12 cellular contexts compared by ENCODE assay signal in the genomic region with DNA sequence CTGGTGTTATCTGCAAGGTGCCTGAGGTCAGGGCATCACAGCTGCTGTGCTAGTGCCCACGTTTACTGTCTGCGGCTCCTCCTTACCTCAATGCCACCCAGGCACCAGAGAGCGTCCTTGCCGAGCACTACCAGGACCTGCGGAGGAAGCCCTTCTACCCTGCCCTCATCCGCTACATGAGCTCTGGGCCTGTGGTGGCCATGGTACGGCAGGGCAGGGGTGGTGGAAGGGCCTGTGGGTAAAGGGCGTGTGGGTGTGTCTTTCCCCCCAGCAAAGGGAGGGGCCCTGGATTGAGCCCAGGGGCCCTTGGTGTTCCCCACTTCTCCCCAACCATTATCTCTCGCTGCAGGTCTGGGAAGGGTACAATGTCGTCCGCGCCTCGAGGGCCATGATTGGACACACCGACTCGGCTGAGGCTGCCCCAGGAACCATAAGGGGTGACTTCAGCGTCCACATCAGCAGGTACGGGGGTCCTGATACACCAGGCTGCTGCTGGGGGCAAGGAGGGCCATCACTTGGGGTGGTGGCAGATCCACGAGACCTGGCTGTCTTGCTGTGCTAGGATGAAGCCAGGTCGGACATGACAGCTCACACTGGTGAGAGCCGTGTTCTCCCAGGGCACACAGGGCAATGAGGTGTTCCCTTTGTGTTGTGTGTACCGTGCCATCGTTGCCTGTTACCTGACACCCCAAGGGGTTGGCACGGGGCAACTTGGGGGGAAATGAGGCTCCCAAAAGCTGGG. TPM values are rescaled to one million over a fixed set of nuclear protein-coding genes. Genes with fewer than 3 reads are reported as not detected.
DNase-seq lines count a peak whose midpoint lies in the region; ATAC-seq and TF ChIP-seq lines count a peak whose summit lies in the region.
"Had no signal": no experiment of that assay in that cellular context is flagged by ENCODE, and none has a peak within 500 bp of the region (broad histone marks: within the 10 kb centered on the region; RNA-seq: fewer than 3 reads in every experiment).

No MANE protein-coding gene starts in this region.

- H3K9me3 ChIP-seq in spleen: no peaks in the 10 kb centered on the region
- H3K9me3 ChIP-seq: prostate gland had no signal

- intact Hi-C loops in spleen (cut with DNase I; ENCODE audit: low total_unique reads) (no loop called here), lower leg skin (cut with DNase I; ENCODE audit: low total_unique reads) (no loop called here)

- no peaks in the 10 kb centered on the region for H3K27me3 ChIP-seq in spleen (replicated peaks in 1 of 7)

- POLR2A ChIA-PET in RWPE1 (lab: Yijun Ruan, JAX; ENCODE audit: low non-redundant PET): no interaction called here

- peaks cover 18% of the 10 kb centered on the region for H3K27me3 Mint-ChIP-seq in activated naive CD4-positive, alpha-beta T cell treated with anti-CD3 and anti-CD28 coated beads, Interleukin-2, amount 10 ng/mL, durations not matched to agents 7 days and 5 days
- H3K27me3 Mint-ChIP-seq in effector memory CD8-positive, alpha-beta T cell: no peaks in the 10 kb centered on the region

- DNase-seq in activated naive CD4-positive, alpha-beta T cell treated with anti-CD3 and anti-CD28 coated beads, Interleukin-2, amount 10 ng/mL, durations not matched to agents 7 days and 5 days: no peak
- no peak for DNase-seq in activated naive CD4-positive, alpha-beta T cell (lab: John Stamatoyannopoulos, UW)
- no peak for DNase-seq in RWPE1 (ENCODE audit: low spot score)
- DNase-seq in effector memory CD8-positive, alpha-beta T cell: no peak
- DNase-seq in spleen: no peak
- DNase-seq in lower leg skin (ENCODE audit: low spot score in 2 of 2): no peak
- no peak for DNase-seq in NCI-H1105 (lab: John Stamatoyannopoulos, UW)
- DNase-seq in D341Med (ENCODE audit: low spot score): no peak
- DNase-seq: EL, NCI-H1092 treated with DMSO at 0.1 percent for 48 hours, NCI-H446 had no signal

- peaks cover 6 to 65% (median 41%) of the 10 kb centered on the region in 6 donors for H3K4me1 ChIP-seq in spleen

- no peak for TF ChIP-seq POLR2A in spleen (IDR thresholded peaks at IDR 0.05)
- TF ChIP-seq POLR2A in lower leg skin (IDR thresholded peaks at IDR 0.05): no peak

- H3K36me3 ChIP-seq in spleen: peaks cover 0 to 8% (median 0%) of the 10 kb centered on the region in 6 donors
- H3K36me3 ChIP-seq: prostate gland had no signal

- H3K9me3 Mint-ChIP-seq in activated naive CD4-positive, alpha-beta T cell treated with anti-CD3 and anti-CD28 coated beads, Interleukin-2, amount 10 ng/mL, durations not matched to agents 7 days and 5 days: no peaks in the 10 kb centered on the region
- no peaks in the 10 kb centered on the region for H3K9me3 Mint-ChIP-seq in effector memory CD8-positive, alpha-beta T cell

- peak overlapping the region; percentile 89 for H3K27ac ChIP-seq in RWPE1
- peak overlapping the region in 7 of 8 donors; percentile 90 to 98 (median 94) for H3K27ac ChIP-seq in spleen

- peak overlapping the region; percentile 37 for H3K4me3 Mint-ChIP-seq in activated naive CD4-positive, alpha-beta T cell treated with anti-CD3 and anti-CD28 coated beads, Interleukin-2, amount 10 ng/mL, durations not matched to agents 7 days and 5 days
- H3K4me3 Mint-ChIP-seq in effector memory CD8-positive, alpha-beta T cell: peak overlapping the region; percentile 85 to 86

- ATAC-seq in effector memory CD8-positive, alpha-beta T cell (replicated peaks): no peak

- peaks cover 34% of the 10 kb centered on the region for H3K4me1 Mint-ChIP-seq in activated naive CD4-positive, alpha-beta T cell treated with anti-CD3 and anti-CD28 coated beads, Interleukin-2, amount 10 ng/mL, durations not matched to agents 7 days and 5 days
- H3K4me1 Mint-ChIP-seq in effector memory CD8-positive, alpha-beta T cell (ENCODE audit: low read depth in 2 of 2): peaks cover 5 to 21% of the 10 kb centered on the region in 2 donors

- TF ChIP-seq CTCF in RWPE1 (conservative IDR thresholded peaks at IDR 0.05; ENCODE audit: low read depth) (no peak), spleen (IDR thresholded peaks at IDR 0.05 in 8 of 11, conservative IDR thresholded peaks at IDR 0.05 in 3 of 11) (no peak), lower leg skin (IDR thresholded peaks at IDR 0.05) (no peak)

- H3K4me3 ChIP-seq in spleen: no peak overlapping the region
- no peak overlapping the region for H3K4me3 ChIP-seq in lower leg skin (ENCODE audit: low read depth, poor library complexity, severe bottlenecking)
- H3K4me3 ChIP-seq: prostate gland had no signal

- peaks cover 1% of the 10 kb centered on the region for H3K36me3 Mint-ChIP-seq in activated naive CD4-positive, alpha-beta T cell treated with anti-CD3 and anti-CD28 coated beads, Interleukin-2, amount 10 ng/mL, durations not matched to agents 7 days and 5 days
- peaks cover 37% of the 10 kb centered on the region for H3K36me3 Mint-ChIP-seq in effector memory CD8-positive, alpha-beta T cell (ENCODE audit: insufficient read depth)

- no peak overlapping the region for H3K27ac Mint-ChIP-seq in activated naive CD4-positive, alpha-beta T cell treated with anti-CD3 and anti-CD28 coated beads, Interleukin-2, amount 10 ng/mL, durations not matched to agents 7 days and 5 days
- no peak overlapping the region for H3K27ac Mint-ChIP-seq in effector memory CD8-positive, alpha-beta T cell

- WGBS in spleen, 5 donors: 72 to 90% (median 87%) methylated on average over 11 to 23 of the region's 23 CpGs
- 78 to 87% methylated on average over 14 to 23 of the region's 23 CpGs for WGBS in lower leg skin, 2 donors

- CTCF ChIA-PET in activated naive CD4-positive, alpha-beta T cell treated with anti-CD3 and anti-CD28 coated beads, Interleukin-2, amount 10 ng/mL, durations not matched to agents 7 days and 5 days (lab: Charles Lee): interaction anchor here (1.0 kb wide), 1 partner anchor 334 kb away, joined by 3 read pairs; no protein-coding TSS in a partner anchor
- CTCF ChIA-PET in RWPE1 (lab: Yijun Ruan, JAX): no interaction called here

RNA-seq across cellular contexts. Expression of a gene that starts 2.2 kb away (rescaled TPM):
- total RNA-seq in spleen (10 to 100 TPM in 5 of 7 donors, 1 to 10 TPM in 2; 8.9 to 14.8 (median 11.7) TPM), lower leg skin (10 to 100 TPM; 14.0 to 21.0 (median 18.8) TPM)
- 10 to 100 TPM in 2 of 3 donors, 1 to 10 TPM in 1; 9.1 to 19.5 (median 14.1) TPM for polyA plus RNA-seq in spleen

RNA-seq across cellular contexts. Expression of a gene that starts 2.5 kb away (rescaled TPM):
- total RNA-seq in spleen (10 to 100 TPM; 27.3 to 71.4 (median 50.0) TPM), lower leg skin (10 to 100 TPM; 15.4 to 29.8 (median 19.5) TPM)
- polyA plus RNA-seq in spleen: 10 to 100 TPM; 43.4 to 75.8 (median 67.7) TPM

RNA-seq across cellular contexts. Expression of a gene that starts 17.7 kb away (rescaled TPM):
- 10 to 100 TPM; 35.7 to 63.2 (median 51.0) TPM for total RNA-seq in spleen
- 10 to 100 TPM; 19.5 to 40.6 (median 32.2) TPM for polyA plus RNA-seq in spleen
- 10 to 100 TPM; 13.8 to 30.0 (median 19.4) TPM for total RNA-seq in lower leg skin

RNA-seq across cellular contexts. Expression of a gene that starts 26.0 kb away (rescaled TPM):
- total RNA-seq in spleen (10 to 100 TPM; 33.8 to 52.7 (median 40.6) TPM), lower leg skin (10 to 100 TPM; 22.1 to 66.3 (median 27.7) TPM)
- 10 to 100 TPM; 12.3 to 27.1 (median 14.3) TPM for polyA plus RNA-seq in spleen

RNA-seq across cellular contexts. Expression of a gene that starts 29.1 kb away (rescaled TPM):
- total RNA-seq in spleen (10 to 100 TPM; 38.0 to 64.1 (median 48.0) TPM), lower leg skin (10 to 100 TPM; 55.1 to 70.8 (median 61.6) TPM)
- polyA plus RNA-seq in spleen: 100 to 1,000 TPM in 1 of 3 donors, 10 to 100 TPM in 2; 85.0 to 108 (median 85.7) TPM
